Comparison of ENCODE assay signal across 1 cellular context in the genomic region with DNA sequence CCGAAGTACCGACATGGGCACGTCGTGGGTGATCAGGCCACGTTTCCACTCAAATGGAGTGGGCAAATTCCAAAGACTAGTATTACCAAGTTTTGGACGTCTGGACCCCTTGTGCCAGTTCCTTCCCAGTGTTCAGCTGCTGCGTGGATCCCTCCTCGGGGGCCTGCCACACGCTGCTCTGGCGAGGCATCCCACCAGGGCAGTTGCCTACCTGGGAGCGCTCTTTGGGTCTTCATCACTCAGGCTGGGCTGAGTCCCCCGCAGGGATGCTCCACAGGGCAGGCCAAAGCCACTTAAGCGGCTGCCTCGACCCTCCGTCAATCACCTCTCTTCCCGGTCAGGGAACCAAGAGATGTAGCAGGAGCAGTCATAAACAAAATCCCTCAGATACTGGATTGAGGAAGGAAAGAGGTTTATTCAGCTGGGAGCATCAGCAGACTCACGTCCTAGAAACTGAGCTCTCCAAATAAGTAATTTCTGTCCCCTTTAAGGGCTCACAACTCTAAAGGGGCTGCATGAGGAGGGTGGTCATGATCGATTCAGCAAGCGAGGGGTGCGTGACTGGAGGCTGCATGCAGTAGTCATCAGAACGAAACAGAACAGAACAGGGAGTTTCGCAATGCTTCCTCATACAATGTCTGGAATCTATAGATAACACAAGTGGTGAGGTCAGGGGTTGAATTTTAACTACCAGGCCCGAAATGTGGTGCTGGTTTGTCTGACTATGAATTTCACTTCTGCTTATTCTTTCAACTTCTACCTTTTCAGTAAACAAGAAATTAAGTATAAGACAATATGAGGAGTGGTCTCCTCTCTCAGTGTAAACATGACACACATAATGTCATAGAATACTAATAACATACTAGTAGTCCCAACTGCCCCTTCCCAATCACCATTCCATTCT.
A peak's percentile ranks its signal among the peaks of the same experiment; 100 is the strongest.
TF ChIP-seq lines count a peak whose summit lies in the region.

No MANE protein-coding gene starts in this region.

TF ChIP-seq in GM12878, 131 proteins besides CTCF, POLR2A, EP300 and RAD21 (continued from another document):
- TF ChIP-seq, protein P1, sequence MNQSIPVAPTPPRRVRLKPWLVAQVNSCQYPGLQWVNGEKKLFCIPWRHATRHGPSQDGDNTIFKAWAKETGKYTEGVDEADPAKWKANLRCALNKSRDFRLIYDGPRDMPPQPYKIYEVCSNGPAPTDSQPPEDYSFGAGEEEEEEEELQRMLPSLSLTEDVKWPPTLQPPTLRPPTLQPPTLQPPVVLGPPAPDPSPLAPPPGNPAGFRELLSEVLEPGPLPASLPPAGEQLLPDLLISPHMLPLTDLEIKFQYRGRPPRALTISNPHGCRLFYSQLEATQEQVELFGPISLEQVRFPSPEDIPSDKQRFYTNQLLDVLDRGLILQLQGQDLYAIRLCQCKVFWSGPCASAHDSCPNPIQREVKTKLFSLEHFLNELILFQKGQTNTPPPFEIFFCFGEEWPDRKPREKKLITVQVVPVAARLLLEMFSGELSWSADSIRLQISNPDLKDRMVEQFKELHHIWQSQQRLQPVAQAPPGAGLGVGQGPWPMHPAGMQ (IDR thresholded peaks at IDR 0.05; ENCODE audit: borderline replicate concordance) = no peak
- TF ChIP-seq MEF2B (IDR thresholded peaks at IDR 0.05; ENCODE audit: partially characterized antibody, poor library complexity, severe bottlenecking) (peak; percentile 79), BHLHE40 (IDR thresholded peaks at IDR 0.05; ENCODE audit: borderline replicate concordance in 1 of 2, low read depth in 2 of 2, low read length in 1 of 2) (peak in 1 of 2 experiments; percentile 47; a peak in 1 of 4 replicates), SPI1 (IDR thresholded peaks at IDR 0.05; ENCODE audit: borderline replicate concordance, insufficient read depth, low read depth, low read length) (peak; percentile 69), POU2F2 (IDR thresholded peaks at IDR 0.05; ENCODE audit: borderline replicate concordance, low read depth, low read length) (no peak), TCF7 (IDR thresholded peaks at IDR 0.05; ENCODE audit: borderline replicate concordance) (no peak), ATF7 (IDR thresholded peaks at IDR 0.05; ENCODE audit: low read depth) (peak; percentile 87), SMAD5 (IDR thresholded peaks at IDR 0.05; ENCODE audit: low read depth) (no peak), YY1 (IDR thresholded peaks at IDR 0.05; ENCODE audit: low read depth, low read length) (no peak), NFXL1 (IDR thresholded peaks at IDR 0.05; ENCODE audit: borderline replicate concordance) (no peak), NR2C1 (IDR thresholded peaks at IDR 0.05) (peak; percentile 40; the same call in 1 of the 2 replicates), HDAC2 (IDR thresholded peaks at IDR 0.05) (no peak), CEBPB (IDR thresholded peaks at IDR 0.05; ENCODE audit: borderline replicate concordance in 1 of 2, low read depth in 2 of 2, low read length in 2 of 2) (no peak), NBN (IDR thresholded peaks at IDR 0.05) (peak; percentile 32; the same call in 1 of the 2 replicates), IKZF2 (IDR thresholded peaks at IDR 0.05) (peak in 1 of 2 experiments; percentile 57; a peak in 2 of 4 replicates), MXI1 (IDR thresholded peaks at IDR 0.05; ENCODE audit: low read depth, low read length) (peak; percentile 41; the same call in 1 of the 2 replicates), BACH1 (IDR thresholded peaks at IDR 0.05; ENCODE audit: borderline replicate concordance) (peak; percentile 48; the same call in 1 of the 2 replicates), RUNX3 (IDR thresholded peaks at IDR 0.05; ENCODE audit: low read length) (no peak), PAX5 (IDR thresholded peaks at IDR 0.05; ENCODE audit: borderline replicate concordance, low read depth, low read length) (no peak), BCL11A (IDR thresholded peaks at IDR 0.05; ENCODE audit: low read depth, low read length) (peak; percentile 72; the same call in 1 of the 2 replicates), RCOR1 (conservative IDR thresholded peaks at IDR 0.05; ENCODE audit: low read depth, low read length) (no peak), DPF2 (IDR thresholded peaks at IDR 0.05) (peak; percentile 80), CREM (IDR thresholded peaks at IDR 0.05; ENCODE audit: low read depth) (0 out of 2 replicates have a peak, but pooled peaks have one; percentile 23)
- TF ChIP-seq, protein P2, sequence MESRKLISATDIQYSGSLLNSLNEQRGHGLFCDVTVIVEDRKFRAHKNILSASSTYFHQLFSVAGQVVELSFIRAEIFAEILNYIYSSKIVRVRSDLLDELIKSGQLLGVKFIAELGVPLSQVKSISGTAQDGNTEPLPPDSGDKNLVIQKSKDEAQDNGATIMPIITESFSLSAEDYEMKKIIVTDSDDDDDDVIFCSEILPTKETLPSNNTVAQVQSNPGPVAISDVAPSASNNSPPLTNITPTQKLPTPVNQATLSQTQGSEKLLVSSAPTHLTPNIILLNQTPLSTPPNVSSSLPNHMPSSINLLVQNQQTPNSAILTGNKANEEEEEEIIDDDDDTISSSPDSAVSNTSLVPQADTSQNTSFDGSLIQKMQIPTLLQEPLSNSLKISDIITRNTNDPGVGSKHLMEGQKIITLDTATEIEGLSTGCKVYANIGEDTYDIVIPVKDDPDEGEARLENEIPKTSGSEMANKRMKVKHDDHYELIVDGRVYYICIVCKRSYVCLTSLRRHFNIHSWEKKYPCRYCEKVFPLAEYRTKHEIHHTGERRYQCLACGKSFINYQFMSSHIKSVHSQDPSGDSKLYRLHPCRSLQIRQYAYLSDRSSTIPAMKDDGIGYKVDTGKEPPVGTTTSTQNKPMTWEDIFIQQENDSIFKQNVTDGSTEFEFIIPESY (IDR thresholded peaks at IDR 0.05) = no peak
- TF ChIP-seq, protein P3, sequence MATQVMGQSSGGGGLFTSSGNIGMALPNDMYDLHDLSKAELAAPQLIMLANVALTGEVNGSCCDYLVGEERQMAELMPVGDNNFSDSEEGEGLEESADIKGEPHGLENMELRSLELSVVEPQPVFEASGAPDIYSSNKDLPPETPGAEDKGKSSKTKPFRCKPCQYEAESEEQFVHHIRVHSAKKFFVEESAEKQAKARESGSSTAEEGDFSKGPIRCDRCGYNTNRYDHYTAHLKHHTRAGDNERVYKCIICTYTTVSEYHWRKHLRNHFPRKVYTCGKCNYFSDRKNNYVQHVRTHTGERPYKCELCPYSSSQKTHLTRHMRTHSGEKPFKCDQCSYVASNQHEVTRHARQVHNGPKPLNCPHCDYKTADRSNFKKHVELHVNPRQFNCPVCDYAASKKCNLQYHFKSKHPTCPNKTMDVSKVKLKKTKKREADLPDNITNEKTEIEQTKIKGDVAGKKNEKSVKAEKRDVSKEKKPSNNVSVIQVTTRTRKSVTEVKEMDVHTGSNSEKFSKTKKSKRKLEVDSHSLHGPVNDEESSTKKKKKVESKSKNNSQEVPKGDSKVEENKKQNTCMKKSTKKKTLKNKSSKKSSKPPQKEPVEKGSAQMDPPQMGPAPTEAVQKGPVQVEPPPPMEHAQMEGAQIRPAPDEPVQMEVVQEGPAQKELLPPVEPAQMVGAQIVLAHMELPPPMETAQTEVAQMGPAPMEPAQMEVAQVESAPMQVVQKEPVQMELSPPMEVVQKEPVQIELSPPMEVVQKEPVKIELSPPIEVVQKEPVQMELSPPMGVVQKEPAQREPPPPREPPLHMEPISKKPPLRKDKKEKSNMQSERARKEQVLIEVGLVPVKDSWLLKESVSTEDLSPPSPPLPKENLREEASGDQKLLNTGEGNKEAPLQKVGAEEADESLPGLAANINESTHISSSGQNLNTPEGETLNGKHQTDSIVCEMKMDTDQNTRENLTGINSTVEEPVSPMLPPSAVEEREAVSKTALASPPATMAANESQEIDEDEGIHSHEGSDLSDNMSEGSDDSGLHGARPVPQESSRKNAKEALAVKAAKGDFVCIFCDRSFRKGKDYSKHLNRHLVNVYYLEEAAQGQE (IDR thresholded peaks at IDR 0.05; ENCODE audit: low read depth, low read length) = no peak
- TF ChIP-seq, protein P4, sequence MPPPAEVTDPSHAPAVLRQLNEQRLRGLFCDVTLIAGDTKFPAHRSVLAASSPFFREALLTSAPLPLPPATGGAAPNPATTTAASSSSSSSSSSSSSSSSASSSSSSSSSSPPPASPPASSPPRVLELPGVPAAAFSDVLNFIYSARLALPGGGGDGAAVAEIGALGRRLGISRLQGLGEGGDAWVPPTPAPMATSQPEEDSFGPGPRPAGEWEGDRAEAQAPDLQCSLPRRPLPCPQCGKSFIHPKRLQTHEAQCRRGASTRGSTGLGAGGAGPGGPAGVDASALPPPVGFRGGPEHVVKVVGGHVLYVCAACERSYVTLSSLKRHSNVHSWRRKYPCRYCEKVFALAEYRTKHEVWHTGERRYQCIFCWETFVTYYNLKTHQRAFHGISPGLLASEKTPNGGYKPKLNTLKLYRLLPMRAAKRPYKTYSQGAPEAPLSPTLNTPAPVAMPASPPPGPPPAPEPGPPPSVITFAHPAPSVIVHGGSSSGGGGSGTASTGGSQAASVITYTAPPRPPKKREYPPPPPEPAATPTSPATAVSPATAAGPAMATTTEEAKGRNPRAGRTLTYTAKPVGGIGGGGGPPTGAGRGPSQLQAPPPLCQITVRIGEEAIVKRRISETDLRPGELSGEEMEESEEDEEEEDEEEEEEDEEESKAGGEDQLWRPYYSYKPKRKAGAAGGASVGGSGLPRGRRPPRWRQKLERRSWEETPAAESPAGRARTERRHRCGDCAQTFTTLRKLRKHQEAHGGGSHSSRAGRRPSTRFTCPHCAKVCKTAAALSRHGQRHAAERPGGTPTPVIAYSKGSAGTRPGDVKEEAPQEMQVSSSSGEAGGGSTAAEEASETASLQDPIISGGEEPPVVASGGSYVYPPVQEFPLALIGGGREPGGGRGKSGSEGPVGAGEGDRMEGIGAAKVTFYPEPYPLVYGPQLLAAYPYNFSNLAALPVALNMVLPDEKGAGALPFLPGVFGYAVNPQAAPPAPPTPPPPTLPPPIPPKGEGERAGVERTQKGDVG (CRISPR knock-in tag; IDR thresholded peaks at IDR 0.05) = no peak
- TF ChIP-seq, protein P5, sequence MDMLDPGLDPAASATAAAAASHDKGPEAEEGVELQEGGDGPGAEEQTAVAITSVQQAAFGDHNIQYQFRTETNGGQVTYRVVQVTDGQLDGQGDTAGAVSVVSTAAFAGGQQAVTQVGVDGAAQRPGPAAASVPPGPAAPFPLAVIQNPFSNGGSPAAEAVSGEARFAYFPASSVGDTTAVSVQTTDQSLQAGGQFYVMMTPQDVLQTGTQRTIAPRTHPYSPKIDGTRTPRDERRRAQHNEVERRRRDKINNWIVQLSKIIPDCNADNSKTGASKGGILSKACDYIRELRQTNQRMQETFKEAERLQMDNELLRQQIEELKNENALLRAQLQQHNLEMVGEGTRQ (IDR thresholded peaks at IDR 0.05; ENCODE audit: borderline replicate concordance, low read depth, low read length) = no peak
TF ChIP-seq in GM12878: peak in this region for 17.
